Comparison of ENCODE assay signal across 23 cellular contexts in genomic region chr12:67692135-67692534, GRCh38. TPM values are rescaled to one million over a fixed set of nuclear protein-coding genes. Genes with fewer than 3 reads are reported as not detected.
DNase-seq lines count a peak whose midpoint lies in the region; ATAC-seq and TF ChIP-seq lines count a peak whose summit lies in the region.
"Had no signal": no experiment of that assay in that cellular context is flagged by ENCODE, and none has a peak within 500 bp of the region (broad histone marks: within the 10 kb centered on the region; RNA-seq: fewer than 3 reads in every experiment).

No MANE protein-coding gene starts in this region.

- peak overlapping the region; percentile 10 for H3K27ac Mint-ChIP-seq in activated CD8-positive, alpha-beta T cell treated with anti-CD3 and anti-CD28 coated beads for 36 hours
- H3K27ac Mint-ChIP-seq: CD8-positive, alpha-beta memory T cell; HFFc6 had no signal

- CTCF ChIA-PET in activated CD8-positive, alpha-beta T cell treated with anti-CD3 and anti-CD28 coated beads for 36 hours (lab: Charles Lee): no interaction called here

- H3K4me3 Mint-ChIP-seq in activated CD8-positive, alpha-beta T cell treated with anti-CD3 and anti-CD28 coated beads for 36 hours: no peak overlapping the region
- H3K4me3 Mint-ChIP-seq: CD8-positive, alpha-beta memory T cell; HFFc6 had no signal

- H3K4me1 Mint-ChIP-seq in activated CD8-positive, alpha-beta T cell treated with anti-CD3 and anti-CD28 coated beads for 36 hours (ENCODE audit: low read depth): peaks cover 37% of the 10 kb centered on the region

- H3K27me3 ChIP-seq in BLaER1 treated with 17β-estradiol and CSF1 and Interleukin-3, amounts not matched to agents 10 nM and 100 nM: no peaks in the 10 kb centered on the region
- H3K27me3 ChIP-seq in DND-41 (ENCODE audit: insufficient read depth, low read length, poor library complexity) (no peaks in the 10 kb centered on the region), smooth muscle cell (ENCODE audit: low read depth) (no peaks in the 10 kb centered on the region), colonic mucosa (no peaks in the 10 kb centered on the region)
- H3K27me3 ChIP-seq: MG63 had no signal

- peaks cover 0 to 6% (median 0%) of the 10 kb centered on the region in 11 experiments; a peak in 4 of 22 replicates for H3K9me3 ChIP-seq in BLaER1 treated with 17β-estradiol and CSF1 and Interleukin-3, amounts not matched to agents 10 nM and 100 nM (replicated peaks in 1 of 11)
- H3K9me3 ChIP-seq in DND-41 (ENCODE audit: insufficient read depth, low read length, severe bottlenecking) (no peaks in the 10 kb centered on the region), smooth muscle cell (replicated peaks; ENCODE audit: low read depth) (no peaks in the 10 kb centered on the region), colonic mucosa (no peaks in the 10 kb centered on the region)
- H3K9me3 ChIP-seq: A549, HAP-1 had no signal

- POLR2A ChIA-PET in activated CD8-positive, alpha-beta T cell treated with anti-CD3 and anti-CD28 coated beads for 36 hours (lab: Charles Lee): no interaction called here

- 92% methylated on average over 3 of the region's 3 CpGs for WGBS in smooth muscle cell (ENCODE audit: low lambda C conversion rate)

- H3K4me3 ChIP-seq in BLaER1 treated with 17β-estradiol and CSF1 and Interleukin-3, amounts not matched to agents 10 nM and 100 nM: no peak overlapping the region
- no peak overlapping the region for H3K4me3 ChIP-seq in DND-41 (ENCODE audit: low read depth in 1 of 2, low read length in 2 of 2)
- no peak overlapping the region for H3K4me3 ChIP-seq in smooth muscle cell
- H3K4me3 ChIP-seq in colonic mucosa: no peak overlapping the region
- H3K4me3 ChIP-seq: A549, HAP-1, K562, MG63 had no signal

- H3K4me2 ChIP-seq in BLaER1 treated with 17β-estradiol and CSF1 and Interleukin-3, amounts not matched to agents 10 nM and 100 nM: peak overlapping the region in 6 of 11 experiments; percentile 4 to 50 (median 37); a peak in 8 of 22 replicates
- H3K4me2 ChIP-seq in DND-41 (ENCODE audit: insufficient read depth, low read length): no peak overlapping the region
- peak overlapping the region; percentile 75 for H3K4me2 ChIP-seq in smooth muscle cell
- H3K4me2 ChIP-seq: A549 had no signal

- H3K79me2 ChIP-seq in DND-41 (ENCODE audit: insufficient read depth, low read length): no peaks in the 10 kb centered on the region
- H3K79me2 ChIP-seq in smooth muscle cell (ENCODE audit: low read depth): peaks cover 20% of the 10 kb centered on the region

- peak; percentile 78 for ATAC-seq in DND-41 (ENCODE audit: insufficient read depth, low read depth)
- no peak for ATAC-seq in activated CD8-positive, alpha-beta T cell treated with anti-CD3 and anti-CD28 coated beads for 36 hours
- ATAC-seq: A549, K562 had no signal

- peaks cover 0 to 38% (median 16%) of the 10 kb centered on the region in 10 experiments; a peak in 14 of 20 replicates for H3K4me1 ChIP-seq in BLaER1 treated with 17β-estradiol and CSF1 and Interleukin-3, amounts not matched to agents 10 nM and 100 nM
- H3K4me1 ChIP-seq in DND-41 (ENCODE audit: insufficient read depth, low read length): peaks cover 25% of the 10 kb centered on the region
- H3K4me1 ChIP-seq in smooth muscle cell (ENCODE audit: low read depth): peaks cover 18% of the 10 kb centered on the region
- no peaks in the 10 kb centered on the region for H3K4me1 ChIP-seq in colonic mucosa
- H3K4me1 ChIP-seq: A549, HAP-1 had no signal

- H4K20me1 ChIP-seq in BLaER1 treated with 17β-estradiol and CSF1 and Interleukin-3, amounts not matched to agents 10 nM and 100 nM: no peaks in the 10 kb centered on the region
- no peaks in the 10 kb centered on the region for H4K20me1 ChIP-seq in DND-41 (ENCODE audit: insufficient read depth, low read length)
- no peaks in the 10 kb centered on the region for H4K20me1 ChIP-seq in smooth muscle cell (ENCODE audit: low read depth)

- no peak overlapping the region for H3K27ac ChIP-seq in BLaER1 treated with 17β-estradiol and CSF1 and Interleukin-3, amounts not matched to agents 10 nM and 100 nM
- H3K27ac ChIP-seq in DND-41 (ENCODE audit: low read length) (no peak overlapping the region), smooth muscle cell (ENCODE audit: low read depth) (peak overlapping the region; percentile 90), colonic mucosa (no peak overlapping the region)
- H3K27ac ChIP-seq: A549, C4-2B had no signal

- H3K36me3 ChIP-seq in BLaER1 treated with 17β-estradiol and CSF1 and Interleukin-3, amounts not matched to agents 10 nM and 100 nM: no peaks in the 10 kb centered on the region
- H3K36me3 ChIP-seq in DND-41 (ENCODE audit: insufficient read depth, low read length): no peaks in the 10 kb centered on the region
- H3K36me3 ChIP-seq in smooth muscle cell (ENCODE audit: low read depth): no peaks in the 10 kb centered on the region
- H3K36me3 ChIP-seq in colonic mucosa: no peaks in the 10 kb centered on the region
- H3K36me3 ChIP-seq: HAP-1, MG63 had no signal

- DNase-seq in DND-41 (no peak), smooth muscle cell (lab: John Stamatoyannopoulos, UW; ENCODE audit: unreplicated experiment) (no peak), epidermal melanocyte (ENCODE audit: insufficient read length, low spot score) (no peak), NCI-H1436 treated with DMSO at 0.1 percent for 48 hours (lab: John Stamatoyannopoulos, UW) (no peak), colonic mucosa (no peak)
- DNase-seq in activated CD8-positive, alpha-beta T cell treated with anti-CD3 and anti-CD28 coated beads for 36 hours: peak; percentile 17
- DNase-seq: AML-193; CD8-positive, alpha-beta memory T cell; DMS79 treated with DMSO at 0.1 percent for 48 hours; GOT3; HFFc6; MG63; NCI-H1694; NCI-H2081; NCI-H2227 treated with DMSO at 0.1 percent for 48 hours; NCI-H526 treated with DMSO at 0.1 percent for 48 hours; RPMI8226; SHP77 had no signal

- H3K36me3 Mint-ChIP-seq in activated CD8-positive, alpha-beta T cell treated with anti-CD3 and anti-CD28 coated beads for 36 hours (ENCODE audit: low read depth): peaks cover 4% of the 10 kb centered on the region

- peaks cover 4% of the 10 kb centered on the region for H3K9me3 Mint-ChIP-seq in activated CD8-positive, alpha-beta T cell treated with anti-CD3 and anti-CD28 coated beads for 36 hours
- H3K9me3 Mint-ChIP-seq: HFFc6 had no signal

- no peak overlapping the region for H3K9ac ChIP-seq in BLaER1 treated with 17β-estradiol and CSF1 and Interleukin-3, amounts not matched to agents 10 nM and 100 nM
- no peak overlapping the region for H3K9ac ChIP-seq in DND-41 (ENCODE audit: low read depth, low read length)
- no peak overlapping the region for H3K9ac ChIP-seq in smooth muscle cell (ENCODE audit: low read depth)
- H3K9ac ChIP-seq in colonic mucosa (ENCODE audit: low read depth in 2 of 2, low read length in 2 of 2): no peak overlapping the region

- intact Hi-C loops in activated CD8-positive, alpha-beta T cell treated with anti-CD3 and anti-CD28 coated beads for 36 hours (cut with micrococcal nuclease): loop anchor here (10.0 kb wide), 1 partner anchor 253 kb away; no protein-coding TSS in a partner anchor
- intact Hi-C loops in colonic mucosa (cut with DNase I): no loop called here

- no peak overlapping the region for H2AFZ ChIP-seq in DND-41 (ENCODE audit: low read depth, low read length)
- H2AFZ ChIP-seq in smooth muscle cell (ENCODE audit: low read depth): no peak overlapping the region

- H3K27me3 Mint-ChIP-seq in activated CD8-positive, alpha-beta T cell treated with anti-CD3 and anti-CD28 coated beads for 36 hours: no peaks in the 10 kb centered on the region
- H3K27me3 Mint-ChIP-seq: CD8-positive, alpha-beta memory T cell had no signal

- TF ChIP-seq CTCF in DND-41 (IDR thresholded peaks at IDR 0.05; ENCODE audit: borderline replicate concordance, extremely low read depth, low read length, poor library complexity, severe bottlenecking) (no peak), smooth muscle cell (IDR thresholded peaks at IDR 0.05; ENCODE audit: borderline replicate concordance, insufficient read depth, poor library complexity, severe bottlenecking) (no peak), colonic mucosa (IDR thresholded peaks at IDR 0.05) (no peak)
- TF ChIP-seq CTCF in activated CD8-positive, alpha-beta T cell treated with anti-CD3 and anti-CD28 coated beads for 36 hours (IDR thresholded peaks at IDR 0.05): no peak

- H3F3A ChIP-seq in smooth muscle cell (ENCODE audit: low read depth): peaks cover 12% of the 10 kb centered on the region

RNA-seq across cellular contexts. Expression of gene DYRK2, which starts 43.6 kb away (rescaled TPM):
- total RNA-seq in activated CD8-positive, alpha-beta T cell treated with anti-CD3 and anti-CD28 coated beads for 36 hours: 10 to 100 TPM; 28.8 to 33.7 TPM
- total RNA-seq in smooth muscle cell (44.0 and 65.3 TPM in 2 replicates), colonic mucosa (100 to 1,000 TPM in 1 of 2 donors, 10 to 100 TPM in 1; 66.0 to 112 TPM)
- polyA plus RNA-seq in smooth muscle cell: 41.6 and 64.1 TPM in 2 replicates
